ENCODE assay signal across 8 cellular contexts in the genomic region with DNA sequence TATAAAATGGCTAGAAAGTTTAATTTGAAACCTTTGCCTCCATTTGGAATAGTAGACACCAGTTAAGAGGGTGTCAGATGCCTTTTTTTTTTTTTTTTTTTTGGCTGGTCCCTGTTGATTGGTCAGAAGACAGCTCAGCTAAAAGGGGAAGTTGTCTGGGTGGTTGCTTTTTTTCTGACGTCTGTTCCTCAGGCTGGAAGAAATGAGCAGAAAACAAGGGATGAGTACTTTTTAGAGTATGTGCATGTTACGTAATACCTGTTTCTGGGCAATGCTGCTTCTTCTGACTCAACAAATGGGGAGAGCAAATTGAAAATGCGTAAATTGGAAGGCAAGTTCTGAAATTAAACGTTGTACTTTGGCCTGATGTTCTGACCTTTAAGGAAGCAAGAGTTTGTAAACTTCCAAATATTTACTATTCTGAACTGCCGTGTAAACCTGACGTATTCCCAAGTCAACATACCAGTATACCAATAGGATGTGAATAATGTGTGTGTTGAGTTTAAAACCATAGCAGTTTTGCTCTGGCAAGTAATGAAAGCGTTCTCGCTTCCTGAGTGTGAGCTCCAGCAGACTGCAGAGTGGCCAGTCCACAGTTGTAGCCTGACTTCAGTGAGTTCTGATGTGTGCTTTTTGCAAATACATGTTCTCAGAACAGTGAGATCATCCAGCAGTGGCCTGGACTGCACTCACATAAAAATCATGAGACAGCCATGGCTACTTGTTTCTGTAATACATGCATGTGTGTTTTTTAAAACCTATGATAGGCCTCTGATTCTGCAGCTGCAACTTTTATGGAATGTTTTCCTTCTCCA. TPM values are rescaled to one million over a fixed set of nuclear protein-coding genes. Genes with fewer than 3 reads are reported as not detected.
A peak's percentile ranks its signal among the peaks of the same experiment; 100 is the strongest.
DNase-seq lines count a peak whose midpoint lies in the region; ATAC-seq, FAIRE-seq and TF ChIP-seq lines count a peak whose summit lies in the region.

No MANE protein-coding gene starts in this region.

- TF ChIP-seq CTCF in Loucy (conservative IDR thresholded peaks at IDR 0.05; ENCODE audit: low read length) = no peak
- TF ChIP-seq CTCF in astrocyte (IDR thresholded peaks at IDR 0.05; ENCODE audit: insufficient read depth, low read depth, low read length) = no peak
- TF ChIP-seq CTCF in HepG2 (CRISPR knock-in tag; IDR thresholded peaks at IDR 0.05) = no peak

- no TSS peak for BruUV-seq in HepG2 (replicated peaks; lab: Mats Ljungman, UMichigan)

- no peaks in the 10 kb centered on the region for H3K9me2 ChIP-seq in Loucy (replicated peaks; ENCODE audit: low read depth, low read length)

- 0 out of 4 replicates have a peak, but pooled peaks of 1 of the 2 experiments have one; percentile 11 for TF ChIP-seq EP300 in HepG2 (IDR thresholded peaks at IDR 0.05; ENCODE audit: low read depth in 2 of 2, low read length in 2 of 2)
- TF ChIP-seq EP300 in HepG2 (CRISPR knock-in tag; IDR thresholded peaks at IDR 0.05; ENCODE audit: borderline replicate concordance) = no peak

- peaks cover 2% of the 10 kb centered on the region for H3K9me3 Mint-ChIP-seq in astrocyte (ENCODE audit: unreplicated experiment)

- peak overlapping the region; percentile 93 for H3K4me3 ChIP-seq in Loucy (ENCODE audit: low read length, poor library complexity, severe bottlenecking)
- peak overlapping the region; percentile 73 for H3K4me3 ChIP-seq in astrocyte (ENCODE audit: insufficient read depth, low read depth, low read length)
- peak overlapping the region; percentile 87 to 93 (median 88) for H3K4me3 ChIP-seq in HepG2 (replicated peaks in 1 of 3; ENCODE audit: insufficient read depth in 1 of 3, low read depth in 2 of 3, low read length in 3 of 3)
- H3K4me3 ChIP-seq in urinary bladder (ENCODE audit: low read depth, low read length) = peak overlapping the region; percentile 79

- peaks cover 7% of the 10 kb centered on the region for H3K4me1 Mint-ChIP-seq in astrocyte (ENCODE audit: low read depth, unreplicated experiment)

- no peak for TF ChIP-seq RAD21 in HepG2 (CRISPR knock-in tag; IDR thresholded peaks at IDR 0.05)

- H3F3A ChIP-seq in Loucy (ENCODE audit: low read depth) = no peaks in the 10 kb centered on the region

- DNase-seq in Caki2 (ENCODE audit: low read depth) (peak; percentile 66), astrocyte (ENCODE audit: low read depth) (peak; percentile 81), HepG2 (ENCODE audit: low spot score) (no peak), NCI-H1417 (lab: John Stamatoyannopoulos, UW) (no peak), urothelium cell line (ENCODE audit: low spot score) (no peak)

- in situ Hi-C loops in Caki2 (cut with HindIII; ENCODE audit: low pct_unique_long_range_greater_than_20kb, low sequenced_read_pairs) = no loop called here
- in situ Hi-C loops in HepG2 (cut with HindIII; ENCODE audit: extremely low pct_ligation_motif_present, low pct_unique_long_range_greater_than_20kb) = loop anchor here (5.0 kb wide), 1 partner anchor 118 kb away; no protein-coding TSS in a partner anchor

- no peaks in the 10 kb centered on the region for H3K27me3 Mint-ChIP-seq in astrocyte (ENCODE audit: low read depth, unreplicated experiment)

- peak overlapping the region; percentile 92 for H3K4me3 Mint-ChIP-seq in astrocyte (ENCODE audit: unreplicated experiment)

- H3K4me2 ChIP-seq in Loucy (ENCODE audit: low read depth, low read length, poor library complexity, severe bottlenecking) = peak overlapping the region; percentile 76
- H3K4me2 ChIP-seq in astrocyte (ENCODE audit: low read length) = peak overlapping the region; percentile 81
- H3K4me2 ChIP-seq in HepG2 (ENCODE audit: low read depth, low read length) = peak overlapping the region; percentile 78

- POLR2A ChIA-PET in HepG2 (lab: Yijun Ruan, JAX) = interaction anchor here (1.1 to 4.7 kb wide), 8 partner anchors 12 to 117 kb away, joined by 3 to 91 read pairs (median 13); a partner anchor contains a TSS

- peaks cover 7% of the 10 kb centered on the region for H3K4me1 ChIP-seq in Loucy (ENCODE audit: insufficient read depth, low read length, poor library complexity, severe bottlenecking)
- H3K4me1 ChIP-seq in astrocyte (ENCODE audit: insufficient read depth, low read length) = peaks cover 4% of the 10 kb centered on the region
- H3K4me1 ChIP-seq in HepG2 (ENCODE audit: insufficient read depth, low read length) = peaks cover 34% of the 10 kb centered on the region
- H3K4me1 ChIP-seq in urinary bladder (ENCODE audit: insufficient read depth) = no peaks in the 10 kb centered on the region

- H3K36me3 Mint-ChIP-seq in astrocyte (ENCODE audit: low read depth, unreplicated experiment) = peaks cover 2% of the 10 kb centered on the region

- H3K9me3 ChIP-seq in Loucy (ENCODE audit: insufficient read depth, low read depth, low read length) (no peaks in the 10 kb centered on the region), astrocyte (ENCODE audit: insufficient read depth, low read depth, low read length) (no peaks in the 10 kb centered on the region), HepG2 (ENCODE audit: low read length) (no peaks in the 10 kb centered on the region)

- intact Hi-C loops in HepG2 (cut with micrococcal nuclease; ENCODE audit: unreplicated experiment) = loop anchor here (2.0 to 10.0 kb wide), 2 partner anchors 60 to 1940 kb away; no protein-coding TSS in a partner anchor

- 9% methylated on average over 7 of the region's 8 CpGs for WGBS in HepG2 (ENCODE audit: low lambda C conversion rate)
- 62% methylated on average over 8 of the region's 8 CpGs for WGBS in urinary bladder

- H3K27ac Mint-ChIP-seq in astrocyte (ENCODE audit: unreplicated experiment) = peak overlapping the region; percentile 47

- no peak for FAIRE-seq in astrocyte (lab: Jason Lieb, UNC)
- FAIRE-seq in HepG2 (lab: Jason Lieb, UNC) = no peak
- FAIRE-seq in urothelium cell line (lab: Jason Lieb, UNC) = no peak

- TF ChIP-seq POLR2A in HepG2 (IDR thresholded peaks at IDR 0.05; ENCODE audit: insufficient read depth in 1 of 2, low read depth in 2 of 2, low read length in 2 of 2) = peak in 1 of 2 experiments; percentile 59; a peak in 1 of 4 replicates

- ATAC-seq in HepG2 = no peak
- ATAC-seq in HG02588 (IDR thresholded peaks at IDR 0.05; ENCODE audit: unreplicated experiment) = no peak

- H4K20me1 ChIP-seq in Loucy (ENCODE audit: insufficient read depth, low read length, poor library complexity, severe bottlenecking) = no peaks in the 10 kb centered on the region
- peaks cover 22% of the 10 kb centered on the region for H4K20me1 ChIP-seq in astrocyte (ENCODE audit: insufficient read depth, low read length)
- peaks cover 17% of the 10 kb centered on the region for H4K20me1 ChIP-seq in HepG2 (ENCODE audit: insufficient read depth, low read length)

- H2AFZ ChIP-seq in Loucy (ENCODE audit: low read length) (no peak overlapping the region), astrocyte (ENCODE audit: low read depth, low read length) (no peak overlapping the region), HepG2 (ENCODE audit: low read length) (no peak overlapping the region)

- H3K79me2 ChIP-seq in Loucy (ENCODE audit: insufficient read depth, low read length) (peaks cover 16% of the 10 kb centered on the region), astrocyte (ENCODE audit: insufficient read depth, low read length) (peaks cover 22% of the 10 kb centered on the region), HepG2 (ENCODE audit: insufficient read depth, low read length) (peaks cover 31% of the 10 kb centered on the region)

- H3K9ac ChIP-seq in Loucy (ENCODE audit: low read depth, low read length, poor library complexity, severe bottlenecking) (peak overlapping the region; percentile 36), astrocyte (ENCODE audit: low read length) (peak overlapping the region; percentile 94), HepG2 (ENCODE audit: insufficient read depth, low read depth, low read length) (peak overlapping the region; percentile 89)

- no peaks in the 10 kb centered on the region for H3K27me3 ChIP-seq in Loucy (ENCODE audit: insufficient read depth, low read length, poor library complexity, severe bottlenecking)
- H3K27me3 ChIP-seq in astrocyte (ENCODE audit: insufficient read depth, low read length) = no peaks in the 10 kb centered on the region
- no peaks in the 10 kb centered on the region; a peak in 1 of 5 replicates for H3K27me3 ChIP-seq in HepG2 (ENCODE audit: control insufficient read depth in 1 of 2, insufficient read depth in 2 of 2, low read length in 2 of 2)

- CTCF ChIA-PET in HepG2 (lab: Yijun Ruan, JAX; ENCODE audit: low intra/inter-chr PET ratio, low total read pairs) = interaction anchor here (1.3 kb wide), 1 partner anchor 117 kb away, joined by 3 read pairs; no protein-coding TSS in a partner anchor

- H3K36me3 ChIP-seq in Loucy (ENCODE audit: insufficient read depth, low read length) (no peaks in the 10 kb centered on the region), astrocyte (ENCODE audit: insufficient read depth, low read length) (peaks cover 6% of the 10 kb centered on the region), HepG2 (replicated peaks in 1 of 2; ENCODE audit: control insufficient read depth in 1 of 2, insufficient read depth in 2 of 2, low read length in 2 of 2) (peaks cover 0 to 1% of the 10 kb centered on the region in 2 experiments; a peak in 2 of 5 replicates), urinary bladder (ENCODE audit: insufficient read depth) (no peaks in the 10 kb centered on the region)

- H3K27ac ChIP-seq in astrocyte (ENCODE audit: low read depth, low read length) = peak overlapping the region; percentile 90
- H3K27ac ChIP-seq in HepG2 (ENCODE audit: extremely low read length, insufficient read depth, low read length) = peak overlapping the region; percentile 77
- H3K27ac ChIP-seq in urinary bladder (ENCODE audit: low read depth) = no peak overlapping the region

RNA-seq across cellular contexts. Expression of a gene that starts 1.7 kb away (rescaled TPM):
- total RNA-seq in Caki2 (2014; rRNA removed; shearing (Covaris generic); ENCODE audit: low replicate concordance) = 34.3 and 49.8 TPM in 2 replicates
- 202 and 224 TPM in 2 replicates for total RNA-seq in astrocyte
- total RNA-seq in HepG2 (2016; rRNA removed; fragmentation: Illumina TruSeq; extraction: Trizol) = 216 and 237 TPM in 2 replicates
- 71.5 and 78.9 TPM in 2 replicates for total RNA-seq in HepG2 (2016; cell fraction: cytosol; rRNA removed; fragmentation: Illumina TruSeq; extraction: Trizol; ENCODE audit: low read depth)
- total RNA-seq in HepG2 (2016; cell fraction: insoluble cytoplasmic fraction; rRNA removed; fragmentation: Illumina TruSeq; extraction: Trizol) = 224 and 242 TPM in 2 replicates
- 183 and 209 TPM in 2 replicates for total RNA-seq in HepG2 (2016; cell fraction: membrane; rRNA removed; fragmentation: Illumina TruSeq; extraction: Trizol)
- total RNA-seq in HepG2 (2016; cell fraction: nucleus; rRNA removed; fragmentation: Illumina TruSeq; extraction: Trizol) = 221 and 242 TPM in 2 replicates
- polyA plus RNA-seq in HepG2 (2011; rRNA removed) = 1,213 and 1,243 TPM in 2 replicates
- 501 and 788 TPM in 2 replicates for polyA plus RNA-seq in HepG2 (2011; cell fraction: cytosol; rRNA removed)
- 2,273 and 3,133 TPM in 2 replicates for polyA plus RNA-seq in HepG2 (2011; cell fraction: nucleus; rRNA removed)
- 931 and 961 TPM in 2 replicates for polyA plus RNA-seq in HepG2 (2012)
- polyA plus RNA-seq in HepG2 (2016; cell fraction: cytosol; fragmentation: Illumina TruSeq; extraction: Trizol; ENCODE audit: low read depth) = 82.9 and 86.6 TPM in 2 replicates
- polyA plus RNA-seq in HepG2 (2016; cell fraction: insoluble cytoplasmic fraction; fragmentation: Illumina TruSeq; extraction: Trizol; ENCODE audit: low read depth) = 238 and 267 TPM in 2 replicates
- 166 and 177 TPM in 2 replicates for polyA plus RNA-seq in HepG2 (2016; cell fraction: membrane; fragmentation: Illumina TruSeq; extraction: Trizol; ENCODE audit: low read depth)
- 367 and 400 TPM in 2 replicates for polyA plus RNA-seq in HepG2 (2016; cell fraction: nucleus; fragmentation: Illumina TruSeq; extraction: Trizol; ENCODE audit: insufficient read depth, low read depth)
- polyA minus RNA-seq in HepG2 (2011; rRNA and poly(A)+ RNA removed; ENCODE audit: low replicate concordance) = 38.8 and 128 TPM in 2 replicates
- 149 and 175 TPM in 2 replicates for polyA minus RNA-seq in HepG2 (2011; cell fraction: cytosol; rRNA and poly(A)+ RNA removed)
- polyA minus RNA-seq in HepG2 (2011; cell fraction: nucleus; rRNA and poly(A)+ RNA removed) = 734 and 963 TPM in 2 replicates
- 130 TPM for total RNA-seq in urinary bladder
- 216 TPM for polyA plus RNA-seq in urinary bladder

RNA-seq across cellular contexts. Expression of a gene that starts 41.6 kb away (rescaled TPM):
- 46.0 and 49.0 TPM in 2 replicates for total RNA-seq in Caki2 (2014; rRNA removed; shearing (Covaris generic); ENCODE audit: low replicate concordance)
- total RNA-seq in astrocyte (55.7 and 59.6 TPM in 2 replicates), HepG2 (2016; rRNA removed; fragmentation: Illumina TruSeq; extraction: Trizol) (35.1 and 36.9 TPM in 2 replicates), urinary bladder (63.9 TPM)
- total RNA-seq in HepG2 (2016; cell fraction: cytosol; rRNA removed; fragmentation: Illumina TruSeq; extraction: Trizol; ENCODE audit: low read depth) = 9.2 and 9.7 TPM in 2 replicates
- 34.3 and 34.8 TPM in 2 replicates for total RNA-seq in HepG2 (2016; cell fraction: insoluble cytoplasmic fraction; rRNA removed; fragmentation: Illumina TruSeq; extraction: Trizol)
- total RNA-seq in HepG2 (2016; cell fraction: membrane; rRNA removed; fragmentation: Illumina TruSeq; extraction: Trizol) = 9.3 and 11.4 TPM in 2 replicates
- 35.5 and 38.1 TPM in 2 replicates for total RNA-seq in HepG2 (2016; cell fraction: nucleus; rRNA removed; fragmentation: Illumina TruSeq; extraction: Trizol)
- polyA plus RNA-seq in HepG2 (2011; rRNA removed) (28.7 and 33.3 TPM in 2 replicates), urinary bladder (27.1 TPM)
- polyA plus RNA-seq in HepG2 (2011; cell fraction: cytosol; rRNA removed) = 13.6 and 18.4 TPM in 2 replicates
- 46.5 and 58.9 TPM in 2 replicates for polyA plus RNA-seq in HepG2 (2011; cell fraction: nucleus; rRNA removed)
- 21.9 and 23.2 TPM in 2 replicates for polyA plus RNA-seq in HepG2 (2012)
- 3.1 and 3.8 TPM in 2 replicates for polyA plus RNA-seq in HepG2 (2016; cell fraction: cytosol; fragmentation: Illumina TruSeq; extraction: Trizol; ENCODE audit: low read depth)
- 26.2 and 26.3 TPM in 2 replicates for polyA plus RNA-seq in HepG2 (2016; cell fraction: insoluble cytoplasmic fraction; fragmentation: Illumina TruSeq; extraction: Trizol; ENCODE audit: low read depth)
- 5.8 and 5.9 TPM in 2 replicates for polyA plus RNA-seq in HepG2 (2016; cell fraction: membrane; fragmentation: Illumina TruSeq; extraction: Trizol; ENCODE audit: low read depth)
- polyA plus RNA-seq in HepG2 (2016; cell fraction: nucleus; fragmentation: Illumina TruSeq; extraction: Trizol; ENCODE audit: insufficient read depth, low read depth) = 71.1 and 73.9 TPM in 2 replicates
- 21.3 and 33.6 TPM in 2 replicates for polyA minus RNA-seq in HepG2 (2011; rRNA and poly(A)+ RNA removed; ENCODE audit: low replicate concordance)
- polyA minus RNA-seq in HepG2 (2011; cell fraction: cytosol; rRNA and poly(A)+ RNA removed) = 14.2 and 15.7 TPM in 2 replicates
- 34.6 and 40.5 TPM in 2 replicates for polyA minus RNA-seq in HepG2 (2011; cell fraction: nucleus; rRNA and poly(A)+ RNA removed)

Comparison
In these comparisons a context has a peak if more than half of its experiments do, and no peak if none do; other contexts are left out.
1. DNase-seq: peak in Caki2 (single experiment) and astrocyte (single experiment); none in HepG2 (single experiment), NCI-H1417 (0 of 3) and urothelium cell line (single experiment).
2. H3K9ac ChIP-seq: peak in every context shown above with its lines; median percentile 94 in astrocyte; 89 in HepG2; 36 in Loucy.
3. Peak in every context shown above with its lines, with median percentiles within 50 percentile points of each other: H3K4me2 ChIP-seq and H3K4me3 ChIP-seq.